Comparison of ENCODE assay signal across 1 cellular context in genomic region chr17:50564916-50565315, GRCh38.
A peak's percentile ranks its signal among the peaks of the same experiment; 100 is the strongest.
TF ChIP-seq lines count a peak whose summit lies in the region.

No MANE protein-coding gene starts in this region.

TF ChIP-seq in K562, 482 proteins besides CTCF, POLR2A, EP300 and RAD21:
- TF ChIP-seq ZNF740 (CRISPR knock-in tag; IDR thresholded peaks at IDR 0.05) (no peak), ZNF740 (tag; IDR thresholded peaks at IDR 0.05) (peak in 1 of 2 experiments; percentile 37; a peak in 1 of 4 replicates), SMAD4 (CRISPR knock-in tag; conservative IDR thresholded peaks at IDR 0.05) (no peak), NRF1 (conservative IDR thresholded peaks at IDR 0.05 in 1 of 2, IDR thresholded peaks at IDR 0.05 in 1 of 2) (peak; percentile 72 to 74), ASH1L (IDR thresholded peaks at IDR 0.05; ENCODE audit: borderline replicate concordance, low read depth, partially characterized antibody) (no peak)
